Comparison of ENCODE assay signal across 10 cellular contexts in the genomic region with DNA sequence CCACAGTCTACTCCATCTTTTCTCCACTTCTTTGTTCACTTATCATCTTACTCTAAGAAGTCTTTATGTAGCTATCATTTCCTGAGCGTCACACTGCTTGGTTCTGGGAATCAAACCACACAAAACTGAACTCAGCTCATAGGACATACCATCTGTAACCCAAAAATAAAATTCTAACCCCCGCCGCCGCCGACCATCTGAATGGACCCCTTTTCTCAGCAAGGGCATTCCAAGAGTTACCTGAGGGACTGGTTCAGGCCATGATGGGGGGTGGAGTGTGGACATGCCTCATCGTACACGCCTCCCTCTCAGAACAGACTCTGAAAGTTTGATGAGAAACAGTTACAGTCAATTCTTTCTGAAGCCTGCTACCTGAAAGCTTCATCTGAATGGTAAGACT. TPM values are rescaled to one million over a fixed set of nuclear protein-coding genes. Genes with fewer than 3 reads are reported as not detected.
A peak's percentile ranks its signal among the peaks of the same experiment; 100 is the strongest.
DNase-seq lines count a peak whose midpoint lies in the region; ATAC-seq and TF ChIP-seq lines count a peak whose summit lies in the region.
"Had no signal": no experiment of that assay in that cellular context is flagged by ENCODE, and none has a peak within 500 bp of the region (broad histone marks: within the 10 kb centered on the region; RNA-seq: fewer than 3 reads in every experiment).

No MANE protein-coding gene starts in this region.

- DNase-seq in CD14-positive monocyte (ENCODE audit: low spot score) (no peak), NCI-H526 (lab: John Stamatoyannopoulos, UW) (no peak), NCI-H1436 treated with DMSO at 0.1 percent for 48 hours (lab: John Stamatoyannopoulos, UW) (no peak), NCI-H1092 (lab: John Stamatoyannopoulos, UW) (no peak)
- peak; percentile 85 for DNase-seq in activated naive CD4-positive, alpha-beta T cell treated with anti-CD3 and anti-CD28 coated beads for 36 hours
- DNase-seq in natural killer cell treated with Interleukin-12 subunit alpha and Interleukin-12 subunit beta and Interleukin-15 and Interleukin-18, amount 100 ng/mL, for 72 hours (ENCODE audit: low spot score), result no peak
- DNase-seq: right lobe of liver had no signal

- no peak for TF ChIP-seq CTCF in CD14-positive monocyte (IDR thresholded peaks at IDR 0.05)

- TF ChIP-seq POLR2A in Raji (IDR thresholded peaks at IDR 0.05; ENCODE audit: insufficient read depth, low read depth, low read length), result peak; percentile 43; the same call in 1 of the 2 replicates

- H3K27me3 Mint-ChIP-seq in CD14-positive monocyte (ENCODE audit: low read depth in 3 of 3), result peaks cover 0 to under 1% (median 0%) of the 10 kb centered on the region in 3 donors
- no peaks in the 10 kb centered on the region for H3K27me3 Mint-ChIP-seq in activated naive CD4-positive, alpha-beta T cell treated with anti-CD3 and anti-CD28 coated beads for 36 hours (ENCODE audit: low read depth)
- no peaks in the 10 kb centered on the region for H3K27me3 Mint-ChIP-seq in natural killer cell treated with Interleukin-12 subunit alpha and Interleukin-12 subunit beta and Interleukin-15 and Interleukin-18, amount 100 ng/mL, for 72 hours

- peaks cover 71% of the 10 kb centered on the region for H3K4me1 Mint-ChIP-seq in CD14-positive monocyte
- peaks cover 83% of the 10 kb centered on the region for H3K4me1 Mint-ChIP-seq in activated naive CD4-positive, alpha-beta T cell treated with anti-CD3 and anti-CD28 coated beads for 36 hours (ENCODE audit: low read depth)
- peaks cover 67 to 71% of the 10 kb centered on the region in 2 donors for H3K4me1 Mint-ChIP-seq in natural killer cell treated with Interleukin-12 subunit alpha and Interleukin-12 subunit beta and Interleukin-15 and Interleukin-18, amount 100 ng/mL, for 72 hours (ENCODE audit: low read depth in 2 of 2)

- H3K4me3 Mint-ChIP-seq in CD14-positive monocyte, result no peak overlapping the region
- H3K4me3 Mint-ChIP-seq in activated naive CD4-positive, alpha-beta T cell treated with anti-CD3 and anti-CD28 coated beads for 36 hours, result peak overlapping the region; percentile 75
- H3K4me3 Mint-ChIP-seq in natural killer cell treated with Interleukin-12 subunit alpha and Interleukin-12 subunit beta and Interleukin-15 and Interleukin-18, amount 100 ng/mL, for 72 hours, result peak overlapping the region; percentile 72

- no peaks in the 10 kb centered on the region for H3K36me3 Mint-ChIP-seq in CD14-positive monocyte
- no peaks in the 10 kb centered on the region for H3K36me3 Mint-ChIP-seq in activated naive CD4-positive, alpha-beta T cell treated with anti-CD3 and anti-CD28 coated beads for 36 hours (ENCODE audit: low read depth)
- no peaks in the 10 kb centered on the region for H3K36me3 Mint-ChIP-seq in natural killer cell treated with Interleukin-12 subunit alpha and Interleukin-12 subunit beta and Interleukin-15 and Interleukin-18, amount 100 ng/mL, for 72 hours

- H3K9me3 Mint-ChIP-seq in CD14-positive monocyte, result no peaks in the 10 kb centered on the region
- no peaks in the 10 kb centered on the region for H3K9me3 Mint-ChIP-seq in activated naive CD4-positive, alpha-beta T cell treated with anti-CD3 and anti-CD28 coated beads for 36 hours
- H3K9me3 Mint-ChIP-seq in natural killer cell treated with Interleukin-12 subunit alpha and Interleukin-12 subunit beta and Interleukin-15 and Interleukin-18, amount 100 ng/mL, for 72 hours, result no peaks in the 10 kb centered on the region

- CTCF ChIA-PET in activated naive CD4-positive, alpha-beta T cell treated with anti-CD3 and anti-CD28 coated beads for 36 hours (lab: Charles Lee), result interaction anchor here (1.0 to 10.6 kb wide), 5 partner anchors 9 to 74 kb away, joined by 3 to 234 read pairs (median 3); a partner anchor contains a TSS

- ATAC-seq in natural killer cell treated with Interleukin-12 subunit alpha and Interleukin-12 subunit beta and Interleukin-15 and Interleukin-18, amount 100 ng/mL, for 72 hours, result no peak
- ATAC-seq in GM21390 (IDR thresholded peaks at IDR 0.05; ENCODE audit: unreplicated experiment), result no peak
- ATAC-seq: Panc1 had no signal

- intact Hi-C loops in CD14-positive monocyte (cut with micrococcal nuclease), result no loop called here
- intact Hi-C loops in activated naive CD4-positive, alpha-beta T cell treated with anti-CD3 and anti-CD28 coated beads for 36 hours (cut with micrococcal nuclease), result loop anchor here (1.0 to 5.0 kb wide), 4 partner anchors 11 to 402 kb away; a partner anchor contains a TSS

- peak overlapping the region in 5 of 7 donors; percentile 74 to 91 (median 89) for H3K27ac Mint-ChIP-seq in CD14-positive monocyte
- peak overlapping the region; percentile 99 for H3K27ac Mint-ChIP-seq in activated naive CD4-positive, alpha-beta T cell treated with anti-CD3 and anti-CD28 coated beads for 36 hours
- H3K27ac Mint-ChIP-seq in natural killer cell treated with Interleukin-12 subunit alpha and Interleukin-12 subunit beta and Interleukin-15 and Interleukin-18, amount 100 ng/mL, for 72 hours, result peak overlapping the region; percentile 85 to 87

RNA-seq across cellular contexts. Expression of a gene that starts 12.6 kb away (rescaled TPM):
- polyA plus RNA-seq in CD14-positive monocyte, result 1 to 10 TPM; 1.4 to 9.9 TPM
- total RNA-seq in activated naive CD4-positive, alpha-beta T cell treated with anti-CD3 and anti-CD28 coated beads for 36 hours, result 1 to 10 TPM; 5.3 to 5.5 TPM
- total RNA-seq in natural killer cell treated with Interleukin-12 subunit alpha and Interleukin-12 subunit beta and Interleukin-15 and Interleukin-18, amount 100 ng/mL, for 72 hours, result 10 to 100 TPM in 1 of 2 donors, 1 to 10 TPM in 1; 4.3 to 30.6 TPM

RNA-seq across cellular contexts. Expression of a gene that starts 14.4 kb away (rescaled TPM):
- 10 to 100 TPM; 22.4 to 24.0 TPM for polyA plus RNA-seq in CD14-positive monocyte
- 100 to 1,000 TPM; 210 to 213 TPM for total RNA-seq in activated naive CD4-positive, alpha-beta T cell treated with anti-CD3 and anti-CD28 coated beads for 36 hours
- total RNA-seq in natural killer cell treated with Interleukin-12 subunit alpha and Interleukin-12 subunit beta and Interleukin-15 and Interleukin-18, amount 100 ng/mL, for 72 hours, result 100 to 1,000 TPM; 103 to 118 TPM

Comparison
In these comparisons a context has a peak if more than half of its experiments do, and no peak if none do; other contexts are left out.
1. H3K4me3 Mint-ChIP-seq: peak in activated naive CD4-positive, alpha-beta T cell treated with anti-CD3 and anti-CD28 coated beads for 36 hours (single experiment) and natural killer cell treated with Interleukin-12 subunit alpha and Interleukin-12 subunit beta and Interleukin-15 and Interleukin-18, amount 100 ng/mL, for 72 hours (single experiment); none in CD14-positive monocyte (0 of 2).
2. Peak in every context shown above with its lines, with median percentiles within 50 percentile points of each other: H3K27ac Mint-ChIP-seq.